Comparison of ENCODE assay signal across 1 cellular context in the genomic region with DNA sequence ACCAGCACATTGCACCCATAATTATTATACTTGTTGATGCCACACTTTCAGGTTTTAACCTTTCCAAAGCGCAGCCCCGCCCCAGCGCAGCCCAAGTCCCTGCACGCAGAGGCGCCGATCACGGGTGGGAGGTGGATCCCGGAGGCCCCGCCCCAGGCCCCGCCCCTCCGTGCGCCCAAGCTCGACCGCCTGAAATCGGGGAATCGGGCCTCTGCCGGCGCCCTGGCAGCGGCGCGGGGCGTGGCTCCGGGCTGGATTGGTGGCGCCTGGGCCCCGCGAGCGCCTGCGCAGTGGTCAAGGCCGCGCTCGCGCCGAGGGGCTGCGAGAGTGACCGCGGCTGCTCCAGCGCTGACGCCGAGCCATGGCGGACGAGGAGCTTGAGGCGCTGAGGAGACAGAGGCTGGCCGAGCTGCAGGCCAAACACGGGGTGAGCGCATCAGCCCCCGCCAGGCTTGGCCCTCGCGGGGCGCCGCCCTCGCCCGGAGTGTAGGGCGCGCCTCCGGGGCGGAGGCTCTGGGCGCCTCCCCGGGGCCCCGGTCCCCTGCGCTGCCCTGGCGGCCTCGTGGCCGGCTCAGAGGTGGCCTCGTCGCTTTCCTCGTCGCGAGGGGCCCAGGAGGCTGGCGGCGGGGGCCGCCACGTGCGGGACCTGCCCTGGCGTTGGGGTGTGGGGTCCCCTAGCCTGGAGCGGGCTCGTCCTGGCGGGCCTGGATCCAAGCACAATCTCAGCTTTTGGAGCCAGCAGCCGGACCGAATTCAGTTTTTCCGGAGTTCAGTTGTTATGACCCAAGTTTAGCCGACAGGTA.
TF ChIP-seq lines count a peak whose summit lies in the region.

A gene with protein sequence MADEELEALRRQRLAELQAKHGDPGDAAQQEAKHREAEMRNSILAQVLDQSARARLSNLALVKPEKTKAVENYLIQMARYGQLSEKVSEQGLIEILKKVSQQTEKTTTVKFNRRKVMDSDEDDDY (plus strand): TSS at position 290 of the 803 bp plus-strand sequence. CDS start 72 bp downstream, at position 362.

TF ChIP-seq in HepG2, 621 proteins besides CTCF, POLR2A, EP300 and RAD21 (continued from another document and continues in another):
- TF ChIP-seq SMARCC2 (IDR thresholded peaks at IDR 0.05) (no peak), PCBP1 (IDR thresholded peaks at IDR 0.05; ENCODE audit: borderline replicate concordance, low read depth, low read length) (no peak), ZNF232 (CRISPR knock-in tag; IDR thresholded peaks at IDR 0.05; ENCODE audit: borderline replicate concordance) (no peak), PHF5A (CRISPR knock-in tag; IDR thresholded peaks at IDR 0.05; ENCODE audit: low read depth, unreplicated experiment) (no peak), JUN (CRISPR knock-in tag; IDR thresholded peaks at IDR 0.05) (no peak; the same call in 1 of the 2 replicates), ZNF24 (IDR thresholded peaks at IDR 0.05) (no peak), IKZF1 (IDR thresholded peaks at IDR 0.05) (no peak), TEAD3 (CRISPR knock-in tag; optimal IDR thresholded peaks at IDR 0.05; ENCODE audit: borderline replicate concordance) (no peak), ZNF337 (CRISPR knock-in tag; IDR thresholded peaks at IDR 0.05; ENCODE audit: borderline replicate concordance, low read depth) (no peak), IRX3 (CRISPR knock-in tag; IDR thresholded peaks at IDR 0.05; ENCODE audit: borderline replicate concordance, low read depth) (peak; percentile 55; the same call in 1 of the 2 replicates), ZNF83 (CRISPR knock-in tag; IDR thresholded peaks at IDR 0.05; ENCODE audit: borderline replicate concordance) (no peak), NFIB (CRISPR knock-in tag; IDR thresholded peaks at IDR 0.05; ENCODE audit: borderline replicate concordance) (no peak), ZNF678 (CRISPR knock-in tag; IDR thresholded peaks at IDR 0.05) (no peak; the same call in 1 of the 2 replicates), RBFOX2 (IDR thresholded peaks at IDR 0.05; ENCODE audit: low read depth, low read length) (peak; percentile 94), ATM (IDR thresholded peaks at IDR 0.05; ENCODE audit: borderline replicate concordance) (no peak), HNF4A (CRISPR knock-in tag; IDR thresholded peaks at IDR 0.05) (no peak), TBX2 (CRISPR knock-in tag; IDR thresholded peaks at IDR 0.05; ENCODE audit: borderline replicate concordance) (peak; percentile 76), PAWR (CRISPR knock-in tag; IDR thresholded peaks at IDR 0.05; ENCODE audit: borderline replicate concordance) (no peak), HNRNPUL1 (IDR thresholded peaks at IDR 0.05; ENCODE audit: low read depth, low read length) (no peak), ZNF207 (IDR thresholded peaks at IDR 0.05; ENCODE audit: borderline replicate concordance) (no peak), IKZF4 (CRISPR knock-in tag; IDR thresholded peaks at IDR 0.05; ENCODE audit: borderline replicate concordance, low read depth, not compliant biosample characterization) (no peak), TAF1 (CRISPR knock-in tag; IDR thresholded peaks at IDR 0.05) (peak; percentile 73), ZNF496 (CRISPR knock-in tag; IDR thresholded peaks at IDR 0.05; ENCODE audit: insufficient replicate concordance) (no peak)
- TF ChIP-seq, protein P1, sequence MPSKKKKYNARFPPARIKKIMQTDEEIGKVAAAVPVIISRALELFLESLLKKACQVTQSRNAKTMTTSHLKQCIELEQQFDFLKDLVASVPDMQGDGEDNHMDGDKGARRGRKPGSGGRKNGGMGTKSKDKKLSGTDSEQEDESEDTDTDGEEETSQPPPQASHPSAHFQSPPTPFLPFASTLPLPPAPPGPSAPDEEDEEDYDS (CRISPR knock-in tag; IDR thresholded peaks at IDR 0.05) = peak; percentile 74
- TF ChIP-seq, protein P2, sequence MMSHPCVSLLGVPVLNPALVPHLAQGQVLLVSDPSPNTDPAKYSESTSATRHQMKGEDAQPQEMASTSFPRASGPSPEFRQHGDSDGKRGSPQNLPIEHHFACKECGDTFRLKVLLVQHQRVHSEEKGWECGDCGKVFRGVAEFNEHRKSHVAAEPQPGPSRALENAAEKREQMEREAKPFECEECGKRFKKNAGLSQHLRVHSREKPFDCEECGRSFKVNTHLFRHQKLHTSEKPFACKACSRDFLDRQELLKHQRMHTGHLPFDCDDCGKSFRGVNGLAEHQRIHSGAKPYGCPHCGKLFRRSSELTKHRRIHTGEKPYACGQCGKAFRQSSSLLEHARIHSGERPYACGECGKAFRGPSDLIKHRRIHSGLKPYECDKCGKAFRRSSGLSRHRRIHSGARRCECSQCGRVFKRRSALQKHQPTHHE (CRISPR knock-in tag; IDR thresholded peaks at IDR 0.05; ENCODE audit: borderline replicate concordance) = no peak
- TF ChIP-seq, protein P3, sequence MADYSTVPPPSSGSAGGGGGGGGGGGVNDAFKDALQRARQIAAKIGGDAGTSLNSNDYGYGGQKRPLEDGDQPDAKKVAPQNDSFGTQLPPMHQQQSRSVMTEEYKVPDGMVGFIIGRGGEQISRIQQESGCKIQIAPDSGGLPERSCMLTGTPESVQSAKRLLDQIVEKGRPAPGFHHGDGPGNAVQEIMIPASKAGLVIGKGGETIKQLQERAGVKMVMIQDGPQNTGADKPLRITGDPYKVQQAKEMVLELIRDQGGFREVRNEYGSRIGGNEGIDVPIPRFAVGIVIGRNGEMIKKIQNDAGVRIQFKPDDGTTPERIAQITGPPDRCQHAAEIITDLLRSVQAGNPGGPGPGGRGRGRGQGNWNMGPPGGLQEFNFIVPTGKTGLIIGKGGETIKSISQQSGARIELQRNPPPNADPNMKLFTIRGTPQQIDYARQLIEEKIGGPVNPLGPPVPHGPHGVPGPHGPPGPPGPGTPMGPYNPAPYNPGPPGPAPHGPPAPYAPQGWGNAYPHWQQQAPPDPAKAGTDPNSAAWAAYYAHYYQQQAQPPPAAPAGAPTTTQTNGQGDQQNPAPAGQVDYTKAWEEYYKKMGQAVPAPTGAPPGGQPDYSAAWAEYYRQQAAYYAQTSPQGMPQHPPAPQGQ (CRISPR knock-in tag; IDR thresholded peaks at IDR 0.05; ENCODE audit: borderline replicate concordance) = no peak
- TF ChIP-seq, protein P4, sequence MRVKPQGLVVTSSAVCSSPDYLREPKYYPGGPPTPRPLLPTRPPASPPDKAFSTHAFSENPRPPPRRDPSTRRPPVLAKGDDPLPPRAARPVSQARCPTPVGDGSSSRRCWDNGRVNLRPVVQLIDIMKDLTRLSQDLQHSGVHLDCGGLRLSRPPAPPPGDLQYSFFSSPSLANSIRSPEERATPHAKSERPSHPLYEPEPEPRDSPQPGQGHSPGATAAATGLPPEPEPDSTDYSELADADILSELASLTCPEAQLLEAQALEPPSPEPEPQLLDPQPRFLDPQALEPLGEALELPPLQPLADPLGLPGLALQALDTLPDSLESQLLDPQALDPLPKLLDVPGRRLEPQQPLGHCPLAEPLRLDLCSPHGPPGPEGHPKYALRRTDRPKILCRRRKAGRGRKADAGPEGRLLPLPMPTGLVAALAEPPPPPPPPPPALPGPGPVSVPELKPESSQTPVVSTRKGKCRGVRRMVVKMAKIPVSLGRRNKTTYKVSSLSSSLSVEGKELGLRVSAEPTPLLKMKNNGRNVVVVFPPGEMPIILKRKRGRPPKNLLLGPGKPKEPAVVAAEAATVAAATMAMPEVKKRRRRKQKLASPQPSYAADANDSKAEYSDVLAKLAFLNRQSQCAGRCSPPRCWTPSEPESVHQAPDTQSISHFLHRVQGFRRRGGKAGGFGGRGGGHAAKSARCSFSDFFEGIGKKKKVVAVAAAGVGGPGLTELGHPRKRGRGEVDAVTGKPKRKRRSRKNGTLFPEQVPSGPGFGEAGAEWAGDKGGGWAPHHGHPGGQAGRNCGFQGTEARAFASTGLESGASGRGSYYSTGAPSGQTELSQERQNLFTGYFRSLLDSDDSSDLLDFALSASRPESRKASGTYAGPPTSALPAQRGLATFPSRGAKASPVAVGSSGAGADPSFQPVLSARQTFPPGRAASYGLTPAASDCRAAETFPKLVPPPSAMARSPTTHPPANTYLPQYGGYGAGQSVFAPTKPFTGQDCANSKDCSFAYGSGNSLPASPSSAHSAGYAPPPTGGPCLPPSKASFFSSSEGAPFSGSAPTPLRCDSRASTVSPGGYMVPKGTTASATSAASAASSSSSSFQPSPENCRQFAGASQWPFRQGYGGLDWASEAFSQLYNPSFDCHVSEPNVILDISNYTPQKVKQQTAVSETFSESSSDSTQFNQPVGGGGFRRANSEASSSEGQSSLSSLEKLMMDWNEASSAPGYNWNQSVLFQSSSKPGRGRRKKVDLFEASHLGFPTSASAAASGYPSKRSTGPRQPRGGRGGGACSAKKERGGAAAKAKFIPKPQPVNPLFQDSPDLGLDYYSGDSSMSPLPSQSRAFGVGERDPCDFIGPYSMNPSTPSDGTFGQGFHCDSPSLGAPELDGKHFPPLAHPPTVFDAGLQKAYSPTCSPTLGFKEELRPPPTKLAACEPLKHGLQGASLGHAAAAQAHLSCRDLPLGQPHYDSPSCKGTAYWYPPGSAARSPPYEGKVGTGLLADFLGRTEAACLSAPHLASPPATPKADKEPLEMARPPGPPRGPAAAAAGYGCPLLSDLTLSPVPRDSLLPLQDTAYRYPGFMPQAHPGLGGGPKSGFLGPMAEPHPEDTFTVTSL (CRISPR knock-in tag; IDR thresholded peaks at IDR 0.05; ENCODE audit: borderline replicate concordance) = no peak
- TF ChIP-seq, protein P5, sequence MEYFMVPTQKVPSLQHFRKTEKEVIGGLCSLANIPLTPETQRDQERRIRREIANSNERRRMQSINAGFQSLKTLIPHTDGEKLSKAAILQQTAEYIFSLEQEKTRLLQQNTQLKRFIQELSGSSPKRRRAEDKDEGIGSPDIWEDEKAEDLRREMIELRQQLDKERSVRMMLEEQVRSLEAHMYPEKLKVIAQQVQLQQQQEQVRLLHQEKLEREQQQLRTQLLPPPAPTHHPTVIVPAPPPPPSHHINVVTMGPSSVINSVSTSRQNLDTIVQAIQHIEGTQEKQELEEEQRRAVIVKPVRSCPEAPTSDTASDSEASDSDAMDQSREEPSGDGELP (IDR thresholded peaks at IDR 0.05; ENCODE audit: borderline replicate concordance, low read depth) = no peak
- TF ChIP-seq, protein P6, sequence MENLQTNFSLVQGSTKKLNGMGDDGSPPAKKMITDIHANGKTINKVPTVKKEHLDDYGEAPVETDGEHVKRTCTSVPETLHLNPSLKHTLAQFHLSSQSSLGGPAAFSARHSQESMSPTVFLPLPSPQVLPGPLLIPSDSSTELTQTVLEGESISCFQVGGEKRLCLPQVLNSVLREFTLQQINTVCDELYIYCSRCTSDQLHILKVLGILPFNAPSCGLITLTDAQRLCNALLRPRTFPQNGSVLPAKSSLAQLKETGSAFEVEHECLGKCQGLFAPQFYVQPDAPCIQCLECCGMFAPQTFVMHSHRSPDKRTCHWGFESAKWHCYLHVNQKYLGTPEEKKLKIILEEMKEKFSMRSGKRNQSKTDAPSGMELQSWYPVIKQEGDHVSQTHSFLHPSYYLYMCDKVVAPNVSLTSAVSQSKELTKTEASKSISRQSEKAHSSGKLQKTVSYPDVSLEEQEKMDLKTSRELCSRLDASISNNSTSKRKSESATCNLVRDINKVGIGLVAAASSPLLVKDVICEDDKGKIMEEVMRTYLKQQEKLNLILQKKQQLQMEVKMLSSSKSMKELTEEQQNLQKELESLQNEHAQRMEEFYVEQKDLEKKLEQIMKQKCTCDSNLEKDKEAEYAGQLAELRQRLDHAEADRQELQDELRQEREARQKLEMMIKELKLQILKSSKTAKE (CRISPR knock-in tag; IDR thresholded peaks at IDR 0.05; ENCODE audit: borderline replicate concordance) = 0 out of 2 replicates have a peak, but pooled peaks have one; percentile 27
- TF ChIP-seq, protein P7, sequence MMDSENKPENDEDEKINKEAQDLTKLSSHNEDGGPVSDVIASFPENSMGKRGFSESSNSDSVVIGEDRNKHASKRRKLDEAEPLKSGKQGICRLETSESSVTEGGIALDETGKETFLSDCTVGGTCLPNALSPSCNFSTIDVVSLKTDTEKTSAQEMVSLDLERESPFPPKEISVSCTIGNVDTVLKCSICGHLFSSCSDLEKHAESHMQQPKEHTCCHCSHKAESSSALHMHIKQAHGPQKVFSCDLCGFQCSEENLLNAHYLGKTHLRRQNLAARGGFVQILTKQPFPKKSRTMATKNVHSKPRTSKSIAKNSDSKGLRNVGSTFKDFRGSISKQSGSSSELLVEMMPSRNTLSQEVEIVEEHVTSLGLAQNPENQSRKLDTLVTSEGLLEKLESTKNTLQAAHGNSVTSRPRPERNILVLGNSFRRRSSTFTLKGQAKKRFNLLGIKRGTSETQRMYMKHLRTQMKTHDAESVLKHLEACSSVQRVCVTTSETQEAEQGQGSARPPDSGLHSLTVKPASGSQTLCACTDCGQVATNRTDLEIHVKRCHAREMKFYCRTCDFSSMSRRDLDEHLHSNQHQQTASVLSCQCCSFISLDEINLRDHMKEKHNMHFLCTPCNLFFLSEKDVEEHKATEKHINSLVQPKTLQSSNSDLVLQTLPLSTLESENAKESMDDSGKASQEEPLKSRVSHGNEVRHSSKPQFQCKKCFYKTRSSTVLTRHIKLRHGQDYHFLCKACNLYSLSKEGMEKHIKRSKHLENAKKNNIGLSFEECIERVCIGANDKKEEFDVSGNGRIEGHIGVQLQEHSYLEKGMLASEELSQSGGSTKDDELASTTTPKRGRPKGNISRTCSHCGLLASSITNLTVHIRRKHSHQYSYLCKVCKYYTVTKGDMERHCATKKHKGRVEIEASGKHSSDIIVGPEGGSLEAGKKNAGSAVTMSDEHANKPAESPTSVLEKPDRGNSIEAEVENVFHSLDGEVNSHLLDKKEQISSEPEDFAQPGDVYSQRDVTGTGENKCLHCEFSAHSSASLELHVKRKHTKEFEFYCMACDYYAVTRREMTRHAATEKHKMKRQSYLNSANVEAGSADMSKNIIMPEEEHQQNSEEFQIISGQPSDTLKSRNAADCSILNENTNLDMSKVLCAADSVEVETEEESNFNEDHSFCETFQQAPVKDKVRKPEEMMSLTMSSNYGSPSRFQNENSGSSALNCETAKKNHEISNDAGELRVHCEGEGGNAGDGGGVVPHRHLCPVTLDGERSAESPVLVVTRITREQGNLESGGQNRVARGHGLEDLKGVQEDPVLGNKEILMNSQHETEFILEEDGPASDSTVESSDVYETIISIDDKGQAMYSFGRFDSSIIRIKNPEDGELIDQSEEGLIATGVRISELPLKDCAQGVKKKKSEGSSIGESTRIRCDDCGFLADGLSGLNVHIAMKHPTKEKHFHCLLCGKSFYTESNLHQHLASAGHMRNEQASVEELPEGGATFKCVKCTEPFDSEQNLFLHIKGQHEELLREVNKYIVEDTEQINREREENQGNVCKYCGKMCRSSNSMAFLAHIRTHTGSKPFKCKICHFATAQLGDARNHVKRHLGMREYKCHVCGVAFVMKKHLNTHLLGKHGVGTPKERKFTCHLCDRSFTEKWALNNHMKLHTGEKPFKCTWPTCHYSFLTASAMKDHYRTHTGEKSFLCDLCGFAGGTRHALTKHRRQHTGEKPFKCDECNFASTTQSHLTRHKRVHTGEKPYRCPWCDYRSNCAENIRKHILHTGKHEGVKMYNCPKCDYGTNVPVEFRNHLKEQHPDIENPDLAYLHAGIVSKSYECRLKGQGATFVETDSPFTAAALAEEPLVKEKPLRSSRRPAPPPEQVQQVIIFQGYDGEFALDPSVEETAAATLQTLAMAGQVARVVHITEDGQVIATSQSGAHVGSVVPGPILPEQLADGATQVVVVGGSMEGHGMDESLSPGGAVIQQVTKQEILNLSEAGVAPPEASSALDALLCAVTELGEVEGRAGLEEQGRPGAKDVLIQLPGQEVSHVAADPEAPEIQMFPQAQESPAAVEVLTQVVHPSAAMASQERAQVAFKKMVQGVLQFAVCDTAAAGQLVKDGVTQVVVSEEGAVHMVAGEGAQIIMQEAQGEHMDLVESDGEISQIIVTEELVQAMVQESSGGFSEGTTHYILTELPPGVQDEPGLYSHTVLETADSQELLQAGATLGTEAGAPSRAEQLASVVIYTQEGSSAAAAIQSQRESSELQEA (CRISPR knock-in tag; IDR thresholded peaks at IDR 0.05; ENCODE audit: not compliant biosample characterization) = peak; percentile 87
